In genomic region chr1:231053493-231054162, GRCh38 we compare ENCODE assay signal across 8 cellular contexts. TPM values are rescaled to one million over a fixed set of nuclear protein-coding genes. Genes with fewer than 3 reads are reported as not detected.
A peak's percentile ranks its signal among the peaks of the same experiment; 100 is the strongest.
DNase-seq lines count a peak whose midpoint lies in the region; ATAC-seq, FAIRE-seq and TF ChIP-seq lines count a peak whose summit lies in the region.

No MANE protein-coding gene starts in this region.

- H4K20me1 ChIP-seq in smooth muscle cell (ENCODE audit: low read depth): no peaks in the 10 kb centered on the region

- no peak for DNase-seq in activated T-cell treated with anti-CD3 and anti-CD28 coated beads, Interleukin-2, amount 50 U/mL, for 24 hours
- DNase-seq in activated T-cell treated with anti-CD3 and anti-CD28 coated beads, Interleukin-2, amount 50 U/mL, for 1 hour: no peak
- DNase-seq in SKM-1 (lab: John Stamatoyannopoulos, UW; ENCODE audit: unreplicated experiment) (peak; percentile 77), fibroblast of villous mesenchyme (ENCODE audit: low read depth) (peak; percentile 87), smooth muscle cell (lab: John Stamatoyannopoulos, UW; ENCODE audit: unreplicated experiment) (no peak), D721Med (ENCODE audit: insufficient read length, low spot score) (no peak)

- no peak overlapping the region for H3K9ac ChIP-seq in smooth muscle cell (ENCODE audit: low read depth)

- H3K36me3 ChIP-seq in smooth muscle cell (ENCODE audit: low read depth): no peaks in the 10 kb centered on the region

- peak overlapping the region; percentile 52 for H3K4me2 ChIP-seq in smooth muscle cell

- no peaks in the 10 kb centered on the region for H3K79me2 ChIP-seq in smooth muscle cell (ENCODE audit: low read depth)

- H3K4me3 Mint-ChIP-seq in activated T-cell treated with anti-CD3 and anti-CD28 coated beads, Interleukin-2, amount 50 U/mL, for 24 hours: peak overlapping the region; percentile 30

- no peaks in the 10 kb centered on the region for H3K4me1 ChIP-seq in smooth muscle cell (ENCODE audit: low read depth)

- ATAC-seq in HG02981 (IDR thresholded peaks at IDR 0.05; ENCODE audit: unreplicated experiment) (peak; percentile 67), HG02970 (IDR thresholded peaks at IDR 0.05; ENCODE audit: low FRiP score, unreplicated experiment) (no peak)

- no peak for FAIRE-seq in D721Med (lab: Jason Lieb, UNC)

- H3K9me3 ChIP-seq in smooth muscle cell (replicated peaks; ENCODE audit: low read depth): no peaks in the 10 kb centered on the region

- H3K27me3 Mint-ChIP-seq in activated T-cell treated with anti-CD3 and anti-CD28 coated beads, Interleukin-2, amount 50 U/mL, for 24 hours: peaks cover 2% of the 10 kb centered on the region

- TF ChIP-seq CTCF in fibroblast of villous mesenchyme (IDR thresholded peaks at IDR 0.05; ENCODE audit: insufficient read depth, low read depth, low read length): no peak
- no peak for TF ChIP-seq CTCF in smooth muscle cell (IDR thresholded peaks at IDR 0.05; ENCODE audit: borderline replicate concordance, insufficient read depth, poor library complexity, severe bottlenecking)
- TF ChIP-seq CTCF in D721Med (IDR thresholded peaks at IDR 0.05; ENCODE audit: insufficient read depth, missing control alignments): no peak

- H3K9me3 Mint-ChIP-seq in activated T-cell treated with anti-CD3 and anti-CD28 coated beads, Interleukin-2, amount 50 U/mL, for 24 hours: no peaks in the 10 kb centered on the region

- H3K27me3 ChIP-seq in smooth muscle cell (ENCODE audit: low read depth): peaks cover 5% of the 10 kb centered on the region

- no peaks in the 10 kb centered on the region for H3F3A ChIP-seq in smooth muscle cell (ENCODE audit: low read depth)

- peak overlapping the region; percentile 41 for H2AFZ ChIP-seq in smooth muscle cell (ENCODE audit: low read depth)

- H3K36me3 Mint-ChIP-seq in activated T-cell treated with anti-CD3 and anti-CD28 coated beads, Interleukin-2, amount 50 U/mL, for 24 hours (ENCODE audit: low read depth): no peaks in the 10 kb centered on the region

- peak overlapping the region; percentile 4 for H3K4me3 ChIP-seq in fibroblast of villous mesenchyme (ENCODE audit: low read depth, low read length)
- H3K4me3 ChIP-seq in smooth muscle cell: peak overlapping the region; percentile 16

- WGBS in smooth muscle cell (ENCODE audit: low lambda C conversion rate): 51% methylated on average over 7 of the region's 7 CpGs

- peak overlapping the region; percentile 27 for H3K27ac Mint-ChIP-seq in activated T-cell treated with anti-CD3 and anti-CD28 coated beads, Interleukin-2, amount 50 U/mL, for 24 hours

- H3K4me1 Mint-ChIP-seq in activated T-cell treated with anti-CD3 and anti-CD28 coated beads, Interleukin-2, amount 50 U/mL, for 24 hours (ENCODE audit: low read depth): peaks cover 13% of the 10 kb centered on the region

- H3K27ac ChIP-seq in smooth muscle cell (ENCODE audit: low read depth): no peak overlapping the region

RNA-seq across cellular contexts. Expression of gene FAM89A, which starts 13.6 kb away (rescaled TPM):
- 7.7 and 22.5 TPM in 2 replicates for total RNA-seq in fibroblast of villous mesenchyme
- 34.9 and 40.3 TPM in 2 replicates for total RNA-seq in smooth muscle cell
- polyA plus RNA-seq in smooth muscle cell: 45.3 and 58.6 TPM in 2 replicates

Comparison
In these comparisons a context has a peak if more than half of its experiments do, and no peak if none do; other contexts are left out.
1. DNase-seq: peak in SKM-1 (single experiment) and fibroblast of villous mesenchyme (single experiment); none in activated T-cell treated with anti-CD3 and anti-CD28 coated beads, Interleukin-2, amount 50 U/mL, for 24 hours (single experiment), activated T-cell treated with anti-CD3 and anti-CD28 coated beads, Interleukin-2, amount 50 U/mL, for 1 hour (single experiment), smooth muscle cell (single experiment) and D721Med (single experiment).